25 cellular contexts compared by ENCODE assay signal in the genomic region with DNA sequence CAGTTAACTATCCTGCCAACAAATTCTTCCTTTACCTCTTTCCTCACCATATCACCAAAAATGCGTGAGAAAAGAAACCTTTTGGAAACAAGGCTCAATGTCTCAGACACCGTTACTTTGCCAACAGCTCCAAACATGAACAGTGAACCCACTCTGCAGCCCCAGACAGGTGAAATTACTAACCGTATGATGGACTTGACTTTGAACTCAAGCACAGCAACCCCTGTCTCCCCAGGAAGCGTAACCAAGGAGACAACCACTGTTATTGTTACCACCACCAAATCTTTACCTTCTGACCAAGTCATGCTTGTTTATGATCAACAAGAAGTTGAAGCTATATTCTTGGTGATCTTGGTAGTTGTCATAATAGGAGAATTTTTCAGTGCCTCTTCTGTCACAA. TPM values are rescaled to one million over a fixed set of nuclear protein-coding genes. Genes with fewer than 3 reads are reported as not detected.
DNase-seq lines count a peak whose midpoint lies in the region; ATAC-seq, FAIRE-seq and TF ChIP-seq lines count a peak whose summit lies in the region.
"Had no signal": no experiment of that assay in that cellular context is flagged by ENCODE, and none has a peak within 500 bp of the region (broad histone marks: within the 10 kb centered on the region; RNA-seq: fewer than 3 reads in every experiment).

No MANE protein-coding gene starts in this region.

- H3K9me1 ChIP-seq in K562 (ENCODE audit: control insufficient read depth, insufficient read depth, low read length) = no peaks in the 10 kb centered on the region

- DNase-seq in stimulated activated naive CD8-positive, alpha-beta T cell treated with anti-CD3 and anti-CD28 coated beads, Interleukin-15, Interleukin-2, amounts not matched to agents 100 U/mL and 50 U/mL, for 24 hours = no peak
- DNase-seq in OCI-LY7 (ENCODE audit: low spot score) = no peak
- DNase-seq in K562 (ENCODE audit: extremely low read depth in 1 of 4, low spot score in 3 of 4) = no peak
- no peak for DNase-seq in H7
- DNase-seq: AML-193; CD4-positive, alpha-beta T cell; DND-41; HFFc6; Kasumi-1; MV-4-11; NCI-H1105; NCI-H146; NCI-H1930; NCI-H2107; NCI-H524; NCI-H748 treated with DMSO at 0.1 percent for 48 hours; PC-3 had no signal

- ATAC-seq in stimulated activated naive CD8-positive, alpha-beta T cell treated with anti-CD3 and anti-CD28 coated beads, Interleukin-15, Interleukin-2, amounts not matched to agents 100 U/mL and 50 U/mL, for 24 hours = no peak
- ATAC-seq in K562 (no peak), HG03175 (IDR thresholded peaks at IDR 0.05; ENCODE audit: unreplicated experiment) (no peak), HG02678 (IDR thresholded peaks at IDR 0.05; ENCODE audit: unreplicated experiment) (no peak)
- ATAC-seq: A549, PC-3, SK-N-SH treated with all-trans-retinoic acid at 6 μM for 48 hours had no signal

- H3K79me2 ChIP-seq in OCI-LY7 (ENCODE audit: insufficient read depth, low read depth, low read length) = no peaks in the 10 kb centered on the region
- no peaks in the 10 kb centered on the region for H3K79me2 ChIP-seq in K562 (ENCODE audit: control insufficient read depth, insufficient read depth, low read length)

- no peak for TF ChIP-seq RAD21 in K562 (CRISPR knock-in tag; conservative IDR thresholded peaks at IDR 0.05 in 1 of 2, IDR thresholded peaks at IDR 0.05 in 1 of 2)

- H3K27me3 ChIP-seq in K562 (ENCODE audit: control insufficient read depth in 2 of 2, insufficient read depth in 2 of 2, low read length in 2 of 2) = no peaks in the 10 kb centered on the region
- H3K27me3 ChIP-seq in H7 (ENCODE audit: control insufficient read depth, insufficient read depth, low read length) = no peaks in the 10 kb centered on the region
- H3K27me3 ChIP-seq: BLaER1 treated with 17β-estradiol and CSF1 and Interleukin-3, amounts not matched to agents 10 nM and 100 nM had no signal

- peak overlapping the region; percentile 13 for H3K27ac Mint-ChIP-seq in stimulated activated naive CD8-positive, alpha-beta T cell treated with anti-CD3 and anti-CD28 coated beads, Interleukin-15, Interleukin-2, amounts not matched to agents 100 ng/mL and 50 ng/mL, for 24 hours
- H3K27ac Mint-ChIP-seq: CD4-positive, alpha-beta T cell; HFFc6 had no signal

- H3K9ac ChIP-seq in K562 (ENCODE audit: insufficient read depth in 1 of 2, low read depth in 2 of 2, low read length in 2 of 2) = no peak overlapping the region
- H3K9ac ChIP-seq: BLaER1 treated with 17β-estradiol and CSF1 and Interleukin-3, amounts not matched to agents 10 nM and 100 nM had no signal

- peaks cover 66% of the 10 kb centered on the region for H3K36me3 Mint-ChIP-seq in stimulated activated naive CD8-positive, alpha-beta T cell treated with anti-CD3 and anti-CD28 coated beads, Interleukin-15, Interleukin-2, amounts not matched to agents 100 ng/mL and 50 ng/mL, for 24 hours (ENCODE audit: low read depth)

- H3K27ac ChIP-seq in OCI-LY7 (ENCODE audit: low read depth, low read length, poor library complexity, severe bottlenecking) (no peak overlapping the region), K562 (ENCODE audit: extremely low read depth, low read depth, low read length) (no peak overlapping the region)
- H3K27ac ChIP-seq: A549; BLaER1 treated with 17β-estradiol and CSF1 and Interleukin-3, amounts not matched to agents 10 nM and 100 nM; HL-60 had no signal

- no peaks in the 10 kb centered on the region for H3K9me2 ChIP-seq in OCI-LY7 (ENCODE audit: insufficient read depth, low read length)

- H3K9me3 ChIP-seq in OCI-LY7 (ENCODE audit: low read length) (no peaks in the 10 kb centered on the region), K562 (replicated peaks; ENCODE audit: control insufficient read depth, insufficient read depth, low read depth, low read length) (no peaks in the 10 kb centered on the region)
- H3K9me3 ChIP-seq: A549 had no signal

- no peaks in the 10 kb centered on the region for H3K9me3 Mint-ChIP-seq in stimulated activated naive CD8-positive, alpha-beta T cell treated with anti-CD3 and anti-CD28 coated beads, Interleukin-15, Interleukin-2, amounts not matched to agents 100 ng/mL and 50 ng/mL, for 24 hours
- H3K9me3 Mint-ChIP-seq: CD4-positive, alpha-beta T cell; HFFc6 had no signal

- in situ Hi-C loops in K562 (cut with MboI) = no loop called here

- no peaks in the 10 kb centered on the region for H4K20me1 ChIP-seq in OCI-LY7 (ENCODE audit: insufficient read depth, low read length)
- no peaks in the 10 kb centered on the region for H4K20me1 ChIP-seq in K562 (replicated peaks; ENCODE audit: control insufficient read depth, insufficient read depth, low read length)
- H4K20me1 ChIP-seq: BLaER1 treated with 17β-estradiol and CSF1 and Interleukin-3, amounts not matched to agents 10 nM and 100 nM had no signal

- TF ChIP-seq EP300 in K562 (IDR thresholded peaks at IDR 0.05; ENCODE audit: low read length) = no peak

- POLR2A ChIA-PET in OCI-LY7 (lab: Charles Lee) = interaction anchor here (1.1 to 1.3 kb wide), 2 partner anchors 11 to 31 kb away, joined by 3 to 4 read pairs; no protein-coding TSS in a partner anchor
- POLR2A ChIA-PET in K562 (lab: Yijun Ruan, JAX) = no interaction called here

- peaks cover 85% of the 10 kb centered on the region for H3K4me1 Mint-ChIP-seq in stimulated activated naive CD8-positive, alpha-beta T cell treated with anti-CD3 and anti-CD28 coated beads, Interleukin-15, Interleukin-2, amounts not matched to agents 100 ng/mL and 50 ng/mL, for 24 hours (ENCODE audit: low read depth)

- intact Hi-C loops in OCI-LY7 (cut with micrococcal nuclease; ENCODE audit: unreplicated experiment) = no loop called here
- intact Hi-C loops in K562 (cut with micrococcal nuclease) = no loop called here

- H3K36me3 ChIP-seq in OCI-LY7 (ENCODE audit: insufficient read depth, low read length) (peaks cover 6% of the 10 kb centered on the region; the same call in 1 of the 2 replicates), K562 (ENCODE audit: control insufficient read depth, insufficient read depth, low read length) (no peaks in the 10 kb centered on the region), H7 (replicated peaks; ENCODE audit: control insufficient read depth, insufficient read depth, low read length) (no peaks in the 10 kb centered on the region)

- no peak overlapping the region for H3K4me3 ChIP-seq in OCI-LY7 (ENCODE audit: low read depth, low read length, poor library complexity, severe bottlenecking)
- H3K4me3 ChIP-seq in K562 = no peak overlapping the region
- no peak overlapping the region for H3K4me3 ChIP-seq in H7 (ENCODE audit: insufficient read depth, low read depth, low read length)
- H3K4me3 ChIP-seq: A549; BLaER1 treated with 17β-estradiol and CSF1 and Interleukin-3, amounts not matched to agents 10 nM and 100 nM had no signal

- H3K4me1 ChIP-seq in OCI-LY7 (ENCODE audit: insufficient read depth, low read length, poor library complexity, severe bottlenecking) (no peaks in the 10 kb centered on the region), K562 (replicated peaks in 1 of 2; ENCODE audit: control insufficient read depth in 2 of 2, insufficient read depth in 2 of 2, low read length in 2 of 2) (peaks cover 0 to 2% of the 10 kb centered on the region in 2 experiments; a peak in 3 of 5 replicates)

- 90% methylated on average over 2 of the region's 4 CpGs for WGBS in K562 (ENCODE audit: insufficient coverage, low coverage, missing lambda C conversion rate)

- FAIRE-seq in K562 (lab: Jason Lieb, UNC) = peak; percentile 26
- FAIRE-seq: A549, H54 had no signal

- TF ChIP-seq POLR2A in K562 (conservative IDR thresholded peaks at IDR 0.05) = no peak

- H3K4me3 Mint-ChIP-seq in stimulated activated naive CD8-positive, alpha-beta T cell treated with anti-CD3 and anti-CD28 coated beads, Interleukin-15, Interleukin-2, amounts not matched to agents 100 ng/mL and 50 ng/mL, for 24 hours = no peak overlapping the region
- H3K4me3 Mint-ChIP-seq: HFFc6 had no signal

- BruUV-seq in OCI-LY7 (replicated peaks; lab: Mats Ljungman, UMichigan) (TSS peak; percentile 60), K562 (replicated peaks; lab: Mats Ljungman, UMichigan) (no TSS peak)

- H3K4me2 ChIP-seq in OCI-LY7 (ENCODE audit: low read length) (no peak overlapping the region), K562 (ENCODE audit: insufficient read depth, low read length) (no peak overlapping the region)
- H3K4me2 ChIP-seq: A549 had no signal

- CTCF ChIA-PET in OCI-LY7 (lab: Charles Lee; ENCODE audit: unreplicated experiment) = no interaction called here
- CTCF ChIA-PET in K562 (lab: Yijun Ruan, JAX; ENCODE audit: low intra/inter-chr PET ratio) = no interaction called here

- no peaks in the 10 kb centered on the region for H3K27me3 Mint-ChIP-seq in stimulated activated naive CD8-positive, alpha-beta T cell treated with anti-CD3 and anti-CD28 coated beads, Interleukin-15, Interleukin-2, amounts not matched to agents 100 ng/mL and 50 ng/mL, for 24 hours
- H3K27me3 Mint-ChIP-seq: CD4-positive, alpha-beta T cell had no signal

- TF ChIP-seq CTCF in OCI-LY7 (conservative IDR thresholded peaks at IDR 0.05; ENCODE audit: low read length) = no peak
- no peak for TF ChIP-seq CTCF in K562 (IDR thresholded peaks at IDR 0.05 in 2 of 3, conservative IDR thresholded peaks at IDR 0.05 in 1 of 3; ENCODE audit: insufficient read depth in 2 of 3, low read depth in 1 of 3, low read length in 3 of 3)

- H2AFZ ChIP-seq in OCI-LY7 (ENCODE audit: low read length) = no peak overlapping the region
- no peak overlapping the region for H2AFZ ChIP-seq in K562 (ENCODE audit: low read depth, low read length)

TF ChIP-seq in K562, 482 proteins besides CTCF, POLR2A, EP300 and RAD21 (continues in another document):
- TF ChIP-seq NCOA6 (IDR thresholded peaks at IDR 0.05) = no peak

RNA-seq across cellular contexts. Expression of gene MFSD6, which starts 28.4 kb away (rescaled TPM):
- 8.3 and 11.5 TPM in 2 replicates for total RNA-seq in OCI-LY7 (2014; rRNA removed; shearing (Covaris generic))
- total RNA-seq in OCI-LY7 (2022) (19.5 and 23.1 TPM in 2 replicates), K562 (2014; rRNA removed) (7.1 and 8.5 TPM in 2 replicates), K562 (2014; rRNA removed; fragmentation: Illumina TruSeq; extraction: Trizol) (3.9 and 5.3 TPM in 2 replicates), K562 (2015; rRNA removed; fragmentation: Illumina TruSeq; extraction: Trizol) (1.4 and 2.0 TPM in 2 replicates), K562 (2021) (6.3 and 6.6 TPM in 2 replicates)
- 23.3 and 40.4 TPM in 2 replicates for total RNA-seq in K562 (2011; cell fraction: chromatin; rRNA removed; ENCODE audit: low replicate concordance)
- 13.8 and 14.3 TPM in 2 replicates for total RNA-seq in K562 (2011; cell fraction: nucleolus; rRNA removed)
- 21.7 and 22.3 TPM in 2 replicates for total RNA-seq in K562 (2011; cell fraction: nucleoplasm; rRNA removed)
- polyA plus RNA-seq in K562 (2011; rRNA removed) (2.7 and 7.9 TPM in 2 replicates), K562 (2014; fragmentation: Illumina TruSeq; extraction: Trizol) (5.1 and 6.1 TPM in 2 replicates), K562 (2014; fragmentation: Nextera tagmentation; extraction: Ambion mirVana) (1 to 10 TPM; 1.1 to 1.2 TPM), K562 (2014; rRNA removed) (4.4 and 4.6 TPM in 2 replicates)
- polyA plus RNA-seq in K562 (2011; cell fraction: cytosol; rRNA removed) = 4.0 and 5.7 TPM in 2 replicates
- polyA plus RNA-seq in K562 (2011; cell fraction: nucleus; rRNA removed) = 4.0 and 6.7 TPM in 2 replicates
- polyA plus RNA-seq in K562 (2012) = 4.0 and 5.9 TPM in 2 replicates
- 9.8 and 15.1 TPM in 2 replicates for polyA minus RNA-seq in K562 (2011; rRNA and poly(A)+ RNA removed)
- polyA minus RNA-seq in K562 (2011; cell fraction: cytosol; rRNA and poly(A)+ RNA removed) = 7.3 TPM in 2 replicates
- 10.6 and 11.8 TPM in 2 replicates for polyA minus RNA-seq in K562 (2011; cell fraction: nucleus; rRNA and poly(A)+ RNA removed)
- 0.63 and 1.6 TPM in 2 replicates for total RNA-seq in H7 (2014; rRNA removed; shearing (Covaris generic))
